In the genomic region with DNA sequence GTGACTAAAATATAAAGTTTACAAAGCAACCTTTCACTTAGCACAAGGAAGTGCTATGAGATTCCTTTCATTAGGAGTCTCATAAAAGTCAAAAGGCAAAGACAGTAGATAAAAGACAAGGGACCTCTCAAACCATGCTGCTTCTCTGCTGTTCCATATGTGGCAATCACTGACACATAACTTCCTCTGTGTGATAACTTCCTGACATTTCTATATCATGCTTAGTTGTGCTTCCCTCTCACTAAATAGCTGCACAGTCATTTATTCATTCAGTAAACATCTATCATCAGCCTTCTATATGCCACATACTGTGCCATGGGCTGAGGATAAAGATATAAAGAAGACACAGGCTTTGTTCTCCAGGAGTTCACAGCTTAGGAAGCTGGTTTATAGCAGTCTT, we compare ENCODE assay signal across 30 cellular contexts.
DNase-seq lines count a peak whose midpoint lies in the region; ATAC-seq, FAIRE-seq and TF ChIP-seq lines count a peak whose summit lies in the region.
"Had no signal": no experiment of that assay in that cellular context is flagged by ENCODE, and none has a peak within 500 bp of the region (broad histone marks: within the 10 kb centered on the region; RNA-seq: fewer than 3 reads in every experiment).

No MANE protein-coding gene starts in this region.

- H3K9me3 ChIP-seq in RWPE2 (ENCODE audit: severe bottlenecking) (no peaks in the 10 kb centered on the region), vagina (no peaks in the 10 kb centered on the region)
- H3K9me3 ChIP-seq: BE2C, mucosa of descending colon, ovary, tibial nerve had no signal

- no peak overlapping the region for H3K27ac ChIP-seq in RWPE2 (ENCODE audit: poor library complexity, severe bottlenecking)
- H3K27ac ChIP-seq in vagina: no peak overlapping the region
- H3K27ac ChIP-seq: ovary, tibial nerve had no signal

- TF ChIP-seq POLR2A in vagina (IDR thresholded peaks at IDR 0.05): no peak

- no peak overlapping the region for H3K4me3 ChIP-seq in RWPE2 (ENCODE audit: severe bottlenecking)
- H3K4me3 ChIP-seq in choroid plexus epithelial cell (ENCODE audit: low read depth, low read length): no peak overlapping the region
- H3K4me3 ChIP-seq in vagina: no peak overlapping the region
- H3K4me3 ChIP-seq: mucosa of descending colon, ovary, tibial nerve had no signal

- no peak for TF ChIP-seq CTCF in RWPE2 (IDR thresholded peaks at IDR 0.05; ENCODE audit: poor library complexity, severe bottlenecking)
- no peak for TF ChIP-seq CTCF in choroid plexus epithelial cell (conservative IDR thresholded peaks at IDR 0.05; ENCODE audit: low read depth, low read length)
- TF ChIP-seq CTCF in D721Med (IDR thresholded peaks at IDR 0.05; ENCODE audit: insufficient read depth, missing control alignments): no peak
- no peak for TF ChIP-seq CTCF in vagina (IDR thresholded peaks at IDR 0.05)

- no peaks in the 10 kb centered on the region for H3K4me1 ChIP-seq in RWPE2 (ENCODE audit: insufficient read depth, poor library complexity, severe bottlenecking)
- no peaks in the 10 kb centered on the region for H3K4me1 ChIP-seq in vagina
- H3K4me1 ChIP-seq: BE2C, tibial nerve had no signal

- intact Hi-C loops in vagina (cut with DNase I): no loop called here

- FAIRE-seq in D721Med (lab: Jason Lieb, UNC): no peak
- FAIRE-seq: G401.6, GM19239, keratinocyte, small intestine had no signal

- peak; percentile 64 to 66 for DNase-seq in AML-193 (lab: John Stamatoyannopoulos, UW)
- peak; percentile 77 to 82 for DNase-seq in Kasumi-1 (lab: John Stamatoyannopoulos, UW)
- DNase-seq in RWPE2 (ENCODE audit: low spot score): no peak
- DNase-seq in choroid plexus epithelial cell (ENCODE audit: low read depth): peak; percentile 3
- no peak for DNase-seq in D721Med (ENCODE audit: insufficient read length, low spot score)
- no peak for DNase-seq in activated CD4-positive, alpha-beta T cell treated with anti-CD3 and anti-CD28 coated beads, Interleukin-2, amount 50 U/mL, for 48 hours
- no peak for DNase-seq in vagina (ENCODE audit: extremely low spot score in 2 of 2)
- no peak for DNase-seq in medulla oblongata (ENCODE audit: extremely low spot score)
- DNase-seq: activated CD4-positive, alpha-beta T cell treated with anti-CD3 and anti-CD28 coated beads for 4 hours; activated gamma-delta T cell treated with Interleukin-2 at 50 U/mL for 16 hours; activated T-cell treated with anti-CD3 and anti-CD28 coated beads, Interleukin-2, amount 50 U/mL, for 24 hours; BE2C; glutamatergic neuron; H7; mucosa of descending colon; NCI-H1105 treated with DMSO at 0.1 percent for 48 hours; NCI-H2029; NCI-H345; NCI-H774; ovary; retina; Right ventricle myocardium superior; small intestine; stimulated activated CD4-positive, alpha-beta T cell treated with anti-CD3 and anti-CD28 coated beads, Interleukin-1b, Interleukin-23, amount 100 ng/mL, for 48 hours; stimulated activated CD8-positive, alpha-beta memory T cell treated with anti-CD3 and anti-CD28 coated beads, Interleukin-4, amount 100 ng/mL, for 48 hours; T-cell had no signal

- H3K36me3 ChIP-seq in RWPE2 (ENCODE audit: low read depth) (no peaks in the 10 kb centered on the region), vagina (no peaks in the 10 kb centered on the region)
- H3K36me3 ChIP-seq: BE2C, ovary, tibial nerve had no signal

- H3K27me3 ChIP-seq in RWPE2 (ENCODE audit: insufficient read depth, poor library complexity, severe bottlenecking) (no peaks in the 10 kb centered on the region), vagina (no peaks in the 10 kb centered on the region)
- H3K27me3 ChIP-seq: BE2C, ovary, tibial nerve had no signal

- ATAC-seq in RWPE2 (ENCODE audit: low read depth): peak; percentile 40; the same call in 1 of the 3 replicates
- ATAC-seq: mucosa of descending colon, T-cell had no signal

Comparison
In these comparisons a context has a peak if more than half of its experiments do, and no peak if none do; other contexts are left out.
1. DNase-seq: peak in AML-193 (2 of 2), Kasumi-1 (2 of 2) and choroid plexus epithelial cell (single experiment); none in RWPE2 (single experiment), D721Med (single experiment), activated CD4-positive, alpha-beta T cell treated with anti-CD3 and anti-CD28 coated beads, Interleukin-2, amount 50 U/mL, for 48 hours (0 of 2), vagina (0 of 2) and medulla oblongata (single experiment).